ENCODE assay signal across 13 cellular contexts in genomic region chr22:50009765-50010675, GRCh38. TPM values are rescaled to one million over a fixed set of nuclear protein-coding genes. Genes with fewer than 3 reads are reported as not detected.
DNase-seq lines count a peak whose midpoint lies in the region; ATAC-seq and TF ChIP-seq lines count a peak whose summit lies in the region.
"Had no signal": no experiment of that assay in that cellular context is flagged by ENCODE, and none has a peak within 500 bp of the region (broad histone marks: within the 10 kb centered on the region; RNA-seq: fewer than 3 reads in every experiment).

No MANE protein-coding gene starts in this region.

- H4K91ac ChIP-seq in neuronal stem cell (ENCODE audit: low read depth, low read length, poor library complexity), result no peak overlapping the region

- intact Hi-C loops in psoas muscle (cut with DNase I), result no loop called here

- no peaks in the 10 kb centered on the region for H3K27me3 ChIP-seq in CD4-positive, CD25-positive, alpha-beta regulatory T cell (ENCODE audit: control insufficient read depth, insufficient read depth, low read length)
- H3K27me3 ChIP-seq in neuronal stem cell (ENCODE audit: control insufficient read depth in 3 of 3, insufficient read depth in 3 of 3, low read depth in 1 of 3, low read length in 3 of 3), result peaks cover 11 to 88% (median 52%) of the 10 kb centered on the region in 3 experiments
- peaks cover 21% of the 10 kb centered on the region for H3K27me3 ChIP-seq in HAP-1 (ENCODE audit: low read depth)
- H3K27me3 ChIP-seq in psoas muscle (ENCODE audit: insufficient read depth in 3 of 3, low read length in 2 of 3), result peaks cover 0 to 54% (median 36%) of the 10 kb centered on the region in 3 donors

- peak overlapping the region; percentile 87 for H3K18ac ChIP-seq in neuronal stem cell (ENCODE audit: low read length)

- in situ Hi-C loops in HAP-1 (cut with MboI; ENCODE audit: low sequenced_read_pairs), result no loop called here

- WGBS in neuronal stem cell (ENCODE audit: extremely low coverage in 2 of 2, insufficient read length in 2 of 2, insufficient replicate concordance in 1 of 2), 2 donors, result no CpG with 5 or more reads among the region's 46 CpGs
- 59 to 70% (median 68%) methylated on average over 30 to 46 of the region's 46 CpGs for WGBS in psoas muscle, 3 donors

- H3K79me1 ChIP-seq in neuronal stem cell (ENCODE audit: low read depth, low read length), result no peaks in the 10 kb centered on the region

- H3K36me3 Mint-ChIP-seq in CD4-positive, CD25-positive, alpha-beta regulatory T cell, result no peaks in the 10 kb centered on the region

- H3K36me3 ChIP-seq in CD4-positive, CD25-positive, alpha-beta regulatory T cell (ENCODE audit: control insufficient read depth, insufficient read depth, low read length), result no peaks in the 10 kb centered on the region
- no peaks in the 10 kb centered on the region for H3K36me3 ChIP-seq in neuronal stem cell (replicated peaks in 1 of 2; ENCODE audit: control insufficient read depth in 2 of 2, insufficient read depth in 2 of 2, low read length in 2 of 2)
- H3K36me3 ChIP-seq in HAP-1 (replicated peaks), result no peaks in the 10 kb centered on the region
- H3K36me3 ChIP-seq in psoas muscle (ENCODE audit: insufficient read depth in 1 of 2, low read depth in 1 of 2), result no peaks in the 10 kb centered on the region

- no peaks in the 10 kb centered on the region for H3K9me3 ChIP-seq in CD4-positive, CD25-positive, alpha-beta regulatory T cell (ENCODE audit: control insufficient read depth in 2 of 2, low read length in 2 of 2)
- peaks cover 0 to 2% of the 10 kb centered on the region in 2 donors for H3K9me3 ChIP-seq in neuronal stem cell (replicated peaks in 1 of 2; ENCODE audit: control insufficient read depth in 2 of 2, insufficient read depth in 1 of 2, low read depth in 1 of 2, low read length in 2 of 2)
- H3K9me3 ChIP-seq in HAP-1, result no peaks in the 10 kb centered on the region
- no peaks in the 10 kb centered on the region for H3K9me3 ChIP-seq in psoas muscle

- H3K14ac ChIP-seq in neuronal stem cell (ENCODE audit: low read length), result peak overlapping the region; percentile 56

- H3K4ac ChIP-seq in neuronal stem cell (ENCODE audit: low read length), result no peak overlapping the region

- no peak overlapping the region for H2BK5ac ChIP-seq in neuronal stem cell (ENCODE audit: low read length)

- H2BK120ac ChIP-seq in neuronal stem cell (ENCODE audit: low read depth, low read length), result no peak overlapping the region

- no peaks in the 10 kb centered on the region for H3K9me3 Mint-ChIP-seq in CD4-positive, CD25-positive, alpha-beta regulatory T cell
- H3K9me3 Mint-ChIP-seq: CD4-positive, alpha-beta T cell had no signal

- H3K23ac ChIP-seq in neuronal stem cell (ENCODE audit: low read depth, low read length, poor library complexity), result peak overlapping the region; percentile 43

- H2AK5ac ChIP-seq in neuronal stem cell (ENCODE audit: low read depth, low read length), result no peak overlapping the region

- no peak for DNase-seq in CD4-positive, CD25-positive, alpha-beta regulatory T cell
- no peak for DNase-seq in GM12865 (ENCODE audit: low read depth)
- no peak for DNase-seq in coronary artery (ENCODE audit: low spot score)
- no peak for DNase-seq in neuronal stem cell (ENCODE audit: low spot score)
- no peak for DNase-seq in foreskin fibroblast
- no peak for DNase-seq in HAP-1 (ENCODE audit: low spot score in 2 of 2)
- DNase-seq in psoas muscle, result no peak
- DNase-seq: GDM1, NCI-H187, NCI-H526 treated with DMSO at 0.1 percent for 48 hours had no signal

- H3K4me3 Mint-ChIP-seq in CD4-positive, CD25-positive, alpha-beta regulatory T cell, result peak overlapping the region in 3 of 4 donors; percentile 31 to 63 (median 51)
- H3K4me3 Mint-ChIP-seq: CD4-positive, alpha-beta T cell had no signal

- H3K9ac ChIP-seq in neuronal stem cell (ENCODE audit: low read depth, low read length, poor library complexity), result no peak overlapping the region

- no peak overlapping the region for H2BK15ac ChIP-seq in neuronal stem cell (ENCODE audit: low read length)

- peak overlapping the region in 1 of 3 donors; percentile 69 for H3K27ac Mint-ChIP-seq in CD4-positive, CD25-positive, alpha-beta regulatory T cell
- H3K27ac Mint-ChIP-seq: CD4-positive, alpha-beta T cell had no signal

- no peak overlapping the region for H3K27ac ChIP-seq in CD4-positive, CD25-positive, alpha-beta regulatory T cell (ENCODE audit: insufficient read depth, low read length, poor library complexity, severe bottlenecking)
- no peak overlapping the region for H3K27ac ChIP-seq in coronary artery
- H3K27ac ChIP-seq in neuronal stem cell (replicated peaks; ENCODE audit: low read length), result no peak overlapping the region
- no peak overlapping the region for H3K27ac ChIP-seq in psoas muscle

- peaks cover 4% of the 10 kb centered on the region for H3K27me3 Mint-ChIP-seq in CD4-positive, CD25-positive, alpha-beta regulatory T cell

- ATAC-seq in CD4-positive, CD25-positive, alpha-beta regulatory T cell (ENCODE audit: low read depth in 2 of 2), result no peak
- ATAC-seq in HG03095 (IDR thresholded peaks at IDR 0.05; ENCODE audit: unreplicated experiment), result no peak
- ATAC-seq in psoas muscle, result no peak

- peaks cover 40% of the 10 kb centered on the region for H3K4me1 ChIP-seq in CD4-positive, CD25-positive, alpha-beta regulatory T cell (ENCODE audit: control insufficient read depth, insufficient read depth, low read length, poor library complexity, severe bottlenecking)
- peaks cover 3 to 10% of the 10 kb centered on the region in 2 donors for H3K4me1 ChIP-seq in neuronal stem cell (ENCODE audit: control insufficient read depth in 2 of 2, insufficient read depth in 1 of 2, low read depth in 1 of 2, low read length in 2 of 2)
- H3K4me1 ChIP-seq in HAP-1, result no peaks in the 10 kb centered on the region
- H3K4me1 ChIP-seq in psoas muscle, result no peaks in the 10 kb centered on the region

- peaks cover 0 to 25% (median 5%) of the 10 kb centered on the region in 4 donors for H3K4me1 Mint-ChIP-seq in CD4-positive, CD25-positive, alpha-beta regulatory T cell

- H4K8ac ChIP-seq in neuronal stem cell (ENCODE audit: low read depth, low read length), result no peak overlapping the region

- TF ChIP-seq CTCF in GM12865 (IDR thresholded peaks at IDR 0.05; ENCODE audit: insufficient read depth, low read depth, low read length, missing control alignments) (no peak), coronary artery (IDR thresholded peaks at IDR 0.05) (no peak), foreskin fibroblast (IDR thresholded peaks at IDR 0.05; ENCODE audit: low read depth, low read length) (no peak), psoas muscle (IDR thresholded peaks at IDR 0.05) (no peak)

- H3K4me2 ChIP-seq in neuronal stem cell (ENCODE audit: insufficient read depth, low read length, poor library complexity, severe bottlenecking), result no peak overlapping the region

- no peak overlapping the region for H2AFZ ChIP-seq in neuronal stem cell (ENCODE audit: low read length)

- peak overlapping the region; percentile 41 for H2BK12ac ChIP-seq in neuronal stem cell (ENCODE audit: low read length)

- no peak overlapping the region for H3K4me3 ChIP-seq in CD4-positive, CD25-positive, alpha-beta regulatory T cell (ENCODE audit: low read depth, low read length)
- H3K4me3 ChIP-seq in GM12865 (ENCODE audit: low read depth, low read length), result peak overlapping the region; percentile 63
- peak overlapping the region; percentile 21 for H3K4me3 ChIP-seq in coronary artery
- no peak overlapping the region for H3K4me3 ChIP-seq in neuronal stem cell (ENCODE audit: low read length in 2 of 2)
- H3K4me3 ChIP-seq in foreskin fibroblast (ENCODE audit: low read depth in 1 of 2, low read length in 2 of 2), result no peak overlapping the region
- H3K4me3 ChIP-seq in HAP-1, result no peak overlapping the region
- H3K4me3 ChIP-seq in psoas muscle, result no peak overlapping the region

RNA-seq across cellular contexts. Expression of gene IL17REL, which starts 2.5 kb away (rescaled TPM):
- 0.57 TPM for total RNA-seq in CD4-positive, CD25-positive, alpha-beta regulatory T cell
- under 1 TPM in 1 of 4 donors, not detected in 3; 0.07 TPM for polyA plus RNA-seq in CD4-positive, CD25-positive, alpha-beta regulatory T cell
- polyA plus RNA-seq in neuronal stem cell (2013, experiment 1 of 2), result 0.07 TPM
- polyA plus RNA-seq in neuronal stem cell (2013, experiment 2 of 2), result 0.07 TPM
- total RNA-seq in psoas muscle, result not detected
- polyA plus RNA-seq in psoas muscle, result not detected
- total RNA-seq: CD4-positive, alpha-beta T cell had no signal
- polyA plus RNA-seq: fibroblast of lung had no signal

RNA-seq across cellular contexts. Expression of gene TTLL8, which starts 48.1 kb away (rescaled TPM):
- not detected for total RNA-seq in CD4-positive, CD25-positive, alpha-beta regulatory T cell
- polyA plus RNA-seq in CD4-positive, CD25-positive, alpha-beta regulatory T cell, result not detected
- 0.06 TPM for polyA plus RNA-seq in neuronal stem cell (2013, experiment 1 of 2)
- 0.01 TPM for polyA plus RNA-seq in neuronal stem cell (2013, experiment 2 of 2)
- total RNA-seq in psoas muscle, result not detected
- not detected for polyA plus RNA-seq in psoas muscle
- total RNA-seq: CD4-positive, alpha-beta T cell; fibroblast of lung had no signal
- polyA plus RNA-seq: fibroblast of lung had no signal

RNA-seq across cellular contexts. Expression of gene PIM3, which starts 49.4 kb away (rescaled TPM):
- 294 TPM for total RNA-seq in CD4-positive, CD25-positive, alpha-beta regulatory T cell
- polyA plus RNA-seq in CD4-positive, CD25-positive, alpha-beta regulatory T cell, result 10 to 100 TPM; 34.0 to 47.1 (median 40.3) TPM
- polyA plus RNA-seq in neuronal stem cell (2013, experiment 1 of 2), result 38.0 TPM
- polyA plus RNA-seq in neuronal stem cell (2013, experiment 2 of 2), result 37.0 TPM
- 100 to 1,000 TPM in 2 of 4 donors, 10 to 100 TPM in 2; 40.5 to 128 (median 84.5) TPM for total RNA-seq in psoas muscle
- polyA plus RNA-seq in psoas muscle, result 10 to 100 TPM; 66.4 to 84.5 (median 79.0) TPM

Comparison
In these comparisons a context has a peak if more than half of its experiments do, and no peak if none do; other contexts are left out.
1. H3K4me3 ChIP-seq: peak in GM12865 (single experiment) and coronary artery (single experiment); none in CD4-positive, CD25-positive, alpha-beta regulatory T cell (single experiment), neuronal stem cell (0 of 2), foreskin fibroblast (0 of 2), HAP-1 (single experiment) and psoas muscle (single experiment).